In the genomic region with DNA sequence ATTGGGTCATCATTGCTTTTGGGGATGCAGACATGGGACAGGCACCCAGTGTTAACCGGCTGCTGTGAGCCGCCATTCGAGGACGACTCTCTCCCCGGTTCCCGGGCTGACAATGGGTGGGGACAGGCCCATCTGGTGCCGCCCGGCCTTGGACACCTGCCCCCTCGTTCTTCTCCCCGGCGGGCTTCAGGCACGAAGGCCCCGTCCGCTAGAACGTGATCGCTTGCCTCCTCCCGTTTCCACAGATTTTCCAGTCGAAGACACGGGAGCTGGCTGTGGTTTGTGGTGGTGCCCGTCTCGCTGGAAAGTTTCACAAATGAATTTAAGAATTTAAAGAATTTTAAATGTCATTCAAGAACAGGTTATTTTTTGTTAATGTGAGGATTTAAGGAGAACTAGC, we compare ENCODE assay signal across 1 cellular context.
A peak's percentile ranks its signal among the peaks of the same experiment; 100 is the strongest.
TF ChIP-seq lines count a peak whose summit lies in the region.

No MANE protein-coding gene starts in this region.

TF ChIP-seq in HepG2, 621 proteins besides CTCF, POLR2A, EP300 and RAD21:
- no peak for TF ChIP-seq SKI (IDR thresholded peaks at IDR 0.05; ENCODE audit: partially characterized antibody)
- no peak for TF ChIP-seq CHD4 (IDR thresholded peaks at IDR 0.05; ENCODE audit: borderline replicate concordance, low read length)
- no peak for TF ChIP-seq ZNF841 (CRISPR knock-in tag; IDR thresholded peaks at IDR 0.05; ENCODE audit: borderline replicate concordance)
- TF ChIP-seq, protein P1, sequence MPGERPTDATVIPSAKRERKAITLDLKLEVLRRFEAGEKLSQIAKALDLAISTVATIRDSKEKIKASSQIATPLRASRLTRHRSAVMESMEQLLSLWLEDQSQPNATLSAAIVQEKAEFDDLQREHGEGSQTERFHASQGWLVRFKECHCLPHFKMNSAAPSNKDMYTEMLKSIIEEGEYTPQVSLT (CRISPR knock-in tag; IDR thresholded peaks at IDR 0.05; ENCODE audit: borderline replicate concordance, low read depth), result no peak
- peak; percentile 60; the same call in 1 of the 2 replicates for TF ChIP-seq ZBTB38 (CRISPR knock-in tag; IDR thresholded peaks at IDR 0.05)
- no peak for TF ChIP-seq SAP130 (CRISPR knock-in tag; IDR thresholded peaks at IDR 0.05; ENCODE audit: low read depth)
- TF ChIP-seq ZBTB33 (CRISPR knock-in tag; IDR thresholded peaks at IDR 0.05), result peak; percentile 53; the same call in 1 of the 2 replicates
- no peak for TF ChIP-seq ZFP36 (IDR thresholded peaks at IDR 0.05; ENCODE audit: borderline replicate concordance, low read depth, low read length, partially characterized antibody)
- no peak for TF ChIP-seq ZC3H13 (CRISPR knock-in tag; IDR thresholded peaks at IDR 0.05)
- no peak for TF ChIP-seq ZNF232 (CRISPR knock-in tag; IDR thresholded peaks at IDR 0.05; ENCODE audit: borderline replicate concordance)
- TF ChIP-seq, protein P2, sequence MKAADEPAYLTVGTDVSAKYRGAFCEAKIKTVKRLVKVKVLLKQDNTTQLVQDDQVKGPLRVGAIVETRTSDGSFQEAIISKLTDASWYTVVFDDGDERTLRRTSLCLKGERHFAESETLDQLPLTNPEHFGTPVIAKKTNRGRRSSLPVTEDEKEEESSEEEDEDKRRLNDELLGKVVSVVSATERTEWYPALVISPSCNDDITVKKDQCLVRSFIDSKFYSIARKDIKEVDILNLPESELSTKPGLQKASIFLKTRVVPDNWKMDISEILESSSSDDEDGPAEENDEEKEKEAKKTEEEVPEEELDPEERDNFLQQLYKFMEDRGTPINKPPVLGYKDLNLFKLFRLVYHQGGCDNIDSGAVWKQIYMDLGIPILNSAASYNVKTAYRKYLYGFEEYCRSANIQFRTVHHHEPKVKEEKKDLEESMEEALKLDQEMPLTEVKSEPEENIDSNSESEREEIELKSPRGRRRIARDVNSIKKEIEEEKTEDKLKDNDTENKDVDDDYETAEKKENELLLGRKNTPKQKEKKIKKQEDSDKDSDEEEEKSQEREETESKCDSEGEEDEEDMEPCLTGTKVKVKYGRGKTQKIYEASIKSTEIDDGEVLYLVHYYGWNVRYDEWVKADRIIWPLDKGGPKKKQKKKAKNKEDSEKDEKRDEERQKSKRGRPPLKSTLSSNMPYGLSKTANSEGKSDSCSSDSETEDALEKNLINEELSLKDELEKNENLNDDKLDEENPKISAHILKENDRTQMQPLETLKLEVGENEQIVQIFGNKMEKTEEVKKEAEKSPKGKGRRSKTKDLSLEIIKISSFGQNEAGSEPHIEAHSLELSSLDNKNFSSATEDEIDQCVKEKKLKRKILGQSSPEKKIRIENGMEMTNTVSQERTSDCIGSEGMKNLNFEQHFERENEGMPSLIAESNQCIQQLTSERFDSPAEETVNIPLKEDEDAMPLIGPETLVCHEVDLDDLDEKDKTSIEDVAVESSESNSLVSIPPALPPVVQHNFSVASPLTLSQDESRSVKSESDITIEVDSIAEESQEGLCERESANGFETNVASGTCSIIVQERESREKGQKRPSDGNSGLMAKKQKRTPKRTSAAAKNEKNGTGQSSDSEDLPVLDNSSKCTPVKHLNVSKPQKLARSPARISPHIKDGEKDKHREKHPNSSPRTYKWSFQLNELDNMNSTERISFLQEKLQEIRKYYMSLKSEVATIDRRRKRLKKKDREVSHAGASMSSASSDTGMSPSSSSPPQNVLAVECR (CRISPR knock-in tag; IDR thresholded peaks at IDR 0.05; ENCODE audit: borderline replicate concordance), result no peak
- no peak for TF ChIP-seq FIP1L1 (IDR thresholded peaks at IDR 0.05; ENCODE audit: borderline replicate concordance, insufficient read depth, low read depth, low read length)
